Comparison of ENCODE assay signal across 8 cellular contexts in genomic region chr6:41785689-41786450, GRCh38. TPM values are rescaled to one million over a fixed set of nuclear protein-coding genes. Genes with fewer than 3 reads are reported as not detected.
DNase-seq lines count a peak whose midpoint lies in the region; ATAC-seq and TF ChIP-seq lines count a peak whose summit lies in the region.

No MANE protein-coding gene starts in this region.

- peaks cover 8% of the 10 kb centered on the region for H3K4me1 Mint-ChIP-seq in endodermal cell

- peaks cover 0 to 26% (median 5%) of the 10 kb centered on the region in 4 donors for H3K4me1 ChIP-seq in Peyer's patch
- H3K4me1 ChIP-seq in endodermal cell (ENCODE audit: control insufficient read depth, insufficient read depth, low read length), result no peaks in the 10 kb centered on the region

- H3K9me3 Mint-ChIP-seq in endodermal cell, result no peaks in the 10 kb centered on the region

- H3K36me3 ChIP-seq in Peyer's patch (peaks cover 0 to 16% (median 0%) of the 10 kb centered on the region in 3 donors), endodermal cell (ENCODE audit: control insufficient read depth, insufficient read depth, low read length) (peaks cover 21% of the 10 kb centered on the region)

- WGBS in endodermal cell (ENCODE audit: insufficient coverage in 1 of 2, insufficient read length in 1 of 2), 2 experiments, result 28 to 74% methylated on average over 4 to 28 of the region's 29 CpGs

- H3K27ac ChIP-seq in Peyer's patch (peak overlapping the region in 3 of 4 donors; percentile 95 to 98 (median 96)), endodermal cell (ENCODE audit: low read depth, low read length) (no peak overlapping the region)

- peaks cover 55% of the 10 kb centered on the region for H3K27me3 Mint-ChIP-seq in endodermal cell (ENCODE audit: insufficient read depth)

- peaks cover 17% of the 10 kb centered on the region for H3K36me3 Mint-ChIP-seq in endodermal cell (ENCODE audit: low read depth)

- H3K27me3 ChIP-seq in Peyer's patch (no peaks in the 10 kb centered on the region), endodermal cell (ENCODE audit: control insufficient read depth, insufficient read depth, low read length, poor library complexity, severe bottlenecking) (peaks cover 48% of the 10 kb centered on the region)

- ATAC-seq in GM19395 (IDR thresholded peaks at IDR 0.05; ENCODE audit: unreplicated experiment) (no peak), GM18511 (IDR thresholded peaks at IDR 0.05; ENCODE audit: unreplicated experiment) (no peak)

- DNase-seq in NCI-H82 (lab: John Stamatoyannopoulos, UW) (peak; percentile 69), NCI-H82 treated with DMSO at 0.1 percent for 48 hours (lab: John Stamatoyannopoulos, UW; ENCODE audit: unreplicated experiment) (no peak), Peyer's patch (no peak), endodermal cell (no peak), myocyte (ENCODE audit: low read depth) (peak; percentile 35), middle frontal gyrus (ENCODE audit: extremely low spot score, low spot score) (no peak)

- TF ChIP-seq CTCF in Peyer's patch (IDR thresholded peaks at IDR 0.05) (no peak), endodermal cell (conservative IDR thresholded peaks at IDR 0.05) (no peak)

- TF ChIP-seq POLR2A in Peyer's patch (IDR thresholded peaks at IDR 0.05), result no peak

- H3K4me3 ChIP-seq in Peyer's patch, result peak overlapping the region; percentile 76 to 89 (median 86)
- peak overlapping the region; percentile 100 for H3K4me3 ChIP-seq in endodermal cell (ENCODE audit: low read length)

- H3K9ac ChIP-seq in endodermal cell (ENCODE audit: extremely low read depth, low read length, poor library complexity, severe bottlenecking), result no peak overlapping the region

- no peak overlapping the region for H3K27ac Mint-ChIP-seq in endodermal cell

- no peaks in the 10 kb centered on the region for H3K9me3 ChIP-seq in Peyer's patch
- no peaks in the 10 kb centered on the region for H3K9me3 ChIP-seq in endodermal cell (ENCODE audit: control insufficient read depth, low read length)

- H3K4me3 Mint-ChIP-seq in endodermal cell, result peak overlapping the region; percentile 97

RNA-seq across cellular contexts. Expression of gene TOMM6, which starts 1.6 kb away (rescaled TPM):
- 10 to 100 TPM; 36.7 to 72.6 (median 62.4) TPM for total RNA-seq in Peyer's patch
- 100 to 1,000 TPM; 207 to 212 TPM for total RNA-seq in endodermal cell
- 298 TPM for polyA plus RNA-seq in endodermal cell (2013, experiment 1 of 2)
- 256 TPM for polyA plus RNA-seq in endodermal cell (2013, experiment 2 of 2)
- total RNA-seq in myocyte, result 101 and 115 TPM in 2 replicates
- polyA plus RNA-seq in myocyte (2012), result 210 TPM

RNA-seq across cellular contexts. Expression of gene PRICKLE4, which starts 5.3 kb away (rescaled TPM):
- total RNA-seq in Peyer's patch (10 to 100 TPM in 3 of 4 donors, 1 to 10 TPM in 1; 3.8 to 23.4 (median 16.8) TPM), endodermal cell (1 to 10 TPM; 2.6 to 3.6 TPM), myocyte (1.3 and 3.5 TPM in 2 replicates)
- polyA plus RNA-seq in endodermal cell (2013, experiment 1 of 2), result 0.71 TPM
- polyA plus RNA-seq in endodermal cell (2013, experiment 2 of 2), result not detected
- 1.2 TPM for polyA plus RNA-seq in myocyte (2012)

RNA-seq across cellular contexts. Expression of gene FRS3, which starts 6.2 kb away (rescaled TPM):
- total RNA-seq in Peyer's patch (1 to 10 TPM; 3.5 to 8.3 (median 6.5) TPM), endodermal cell (10 to 100 TPM in 1 of 2 donors, 1 to 10 TPM in 1; 7.5 to 12.0 TPM), myocyte (2.0 and 3.5 TPM in 2 replicates)
- polyA plus RNA-seq in endodermal cell (2013, experiment 1 of 2), result 8.3 TPM
- polyA plus RNA-seq in endodermal cell (2013, experiment 2 of 2), result 9.7 TPM
- polyA plus RNA-seq in myocyte (2012), result 4.0 TPM

RNA-seq across cellular contexts. Expression of gene PGC, which starts 38.7 kb away (rescaled TPM):
- total RNA-seq in Peyer's patch (not detected), endodermal cell (not detected), myocyte (not detected in 2 replicates)
- polyA plus RNA-seq in endodermal cell (2013, experiment 1 of 2), result not detected
- not detected for polyA plus RNA-seq in endodermal cell (2013, experiment 2 of 2)
- not detected for polyA plus RNA-seq in myocyte (2012)

RNA-seq across cellular contexts. Expression of gene TFEB, which starts 50.5 kb away (rescaled TPM):
- 10 to 100 TPM; 17.6 to 47.9 (median 22.9) TPM for total RNA-seq in Peyer's patch
- total RNA-seq in endodermal cell, result under 1 TPM in 1 of 2 donors, not detected in 1; 0.24 TPM
- 1.2 TPM for polyA plus RNA-seq in endodermal cell (2013, experiment 1 of 2)
- polyA plus RNA-seq in endodermal cell (2013, experiment 2 of 2), result 0.99 TPM
- 6.4 and 10.6 TPM in 2 replicates for total RNA-seq in myocyte
- polyA plus RNA-seq in myocyte (2012), result 13.6 TPM

Comparison
In these comparisons a context has a peak if more than half of its experiments do, and no peak if none do; other contexts are left out.
1. DNase-seq: peak in NCI-H82 (single experiment) and myocyte (single experiment); none in NCI-H82 treated with DMSO at 0.1 percent for 48 hours (single experiment), Peyer's patch (0 of 3), endodermal cell (single experiment) and middle frontal gyrus (single experiment).